Comparison of ENCODE assay signal across 31 cellular contexts in the genomic region with DNA sequence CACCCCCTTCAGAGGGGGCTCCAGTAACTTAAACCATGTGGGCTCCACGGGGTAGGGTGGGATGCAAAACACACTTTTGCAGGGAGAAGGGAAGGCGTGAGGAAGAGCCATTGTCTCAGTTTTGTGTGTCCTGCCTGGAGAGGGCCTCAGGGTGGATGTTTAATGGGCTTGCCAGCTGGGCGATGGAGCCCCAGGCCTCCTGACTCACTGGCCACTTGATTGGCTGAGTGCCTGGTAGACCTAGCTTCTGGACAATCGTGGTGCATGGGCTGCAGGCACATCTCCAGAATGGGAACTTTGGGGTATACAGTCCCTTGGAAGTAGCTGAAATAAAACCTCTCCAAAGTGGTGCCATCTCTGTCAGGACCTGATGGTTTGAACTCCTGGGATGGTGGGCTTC.
DNase-seq lines count a peak whose midpoint lies in the region; ATAC-seq and TF ChIP-seq lines count a peak whose summit lies in the region.
"Had no signal": no experiment of that assay in that cellular context is flagged by ENCODE, and none has a peak within 500 bp of the region (broad histone marks: within the 10 kb centered on the region; RNA-seq: fewer than 3 reads in every experiment).

No MANE protein-coding gene starts in this region.

- no peaks in the 10 kb centered on the region for H3K36me3 ChIP-seq in adrenal gland (replicated peaks in 1 of 2)
- H3K36me3 ChIP-seq: SJCRH30, WERI-Rb-1 had no signal

- TF ChIP-seq CTCF in adrenal gland (IDR thresholded peaks at IDR 0.05): no peak
- TF ChIP-seq CTCF in foreskin fibroblast (IDR thresholded peaks at IDR 0.05; ENCODE audit: low read depth, low read length): no peak

- H3K9me3 ChIP-seq in adrenal gland (replicated peaks in 1 of 3): no peaks in the 10 kb centered on the region
- H3K9me3 ChIP-seq: mucosa of descending colon, SJCRH30 had no signal

- DNase-seq in Daoy (ENCODE audit: low read depth) (peak; percentile 35), HT1080 (ENCODE audit: low read depth) (peak; percentile 54), adrenal gland (peak in 5 of 7 donors; percentile 24 to 46 (median 29)), foreskin fibroblast (peak; percentile 52 to 77), putamen (ENCODE audit: low spot score) (no peak), foreskin melanocyte (no peak)
- DNase-seq: activated CD4-positive, alpha-beta T cell treated with anti-CD3 and anti-CD28 coated beads for 4 hours; activated CD8-positive, alpha-beta memory T cell treated with anti-CD3 and anti-CD28 coated beads for 24 hours; activated T-cell treated with anti-CD3 and anti-CD28 coated beads for 4 hours; anterior cingulate cortex; C1 segment of cervical spinal cord; caudate nucleus; COR-L47; cortex of kidney; DND-41; effector memory CD8-positive, alpha-beta T cell; H9; mucosa of descending colon; NCI-H1436 treated with DMSO at 0.1 percent for 48 hours; SJCRH30; T-helper 9 cell; trophoblast cell; WERI-Rb-1 had no signal

- ATAC-seq in esophagus mucosa (no peak), GM18505 (IDR thresholded peaks at IDR 0.05; ENCODE audit: unreplicated experiment) (no peak)
- ATAC-seq: activated naive CD4-positive, alpha-beta T cell treated with anti-CD3 and anti-CD28 coated beads, Interleukin-2, amount 50 U/mL, for 72 hours; effector memory CD8-positive, alpha-beta T cell; GM12878; mucosa of descending colon; stimulated activated memory B cell treated with anti-CD40 and anti-IgM and Interleukin-4, amounts not matched to agents 10 μg/mL and 1 μg/mL and 100 μg/mL, for 72 hours had no signal

- WGBS in adrenal gland, 4 donors: 54 to 71% (median 67%) methylated on average over 4 of the region's 4 CpGs

- no peaks in the 10 kb centered on the region for H3K27me3 ChIP-seq in adrenal gland
- H3K27me3 ChIP-seq: hepatocyte, SJCRH30 had no signal

- peaks cover 15 to 16% of the 10 kb centered on the region in 2 donors for H3K4me1 ChIP-seq in adrenal gland (replicated peaks in 1 of 2)
- H3K4me1 ChIP-seq: SJCRH30 had no signal

- intact Hi-C loops in adrenal gland (cut with DNase I): no loop called here

- TF ChIP-seq POLR2A in adrenal gland (IDR thresholded peaks at IDR 0.05) (no peak), GM18505 (IDR thresholded peaks at IDR 0.05; ENCODE audit: borderline replicate concordance, extremely low read depth, insufficient read depth, insufficient read length) (no peak)

- no peak overlapping the region for H3K27ac ChIP-seq in adrenal gland
- H3K27ac ChIP-seq: hepatocyte, KMS-11, SJCRH30, WERI-Rb-1 had no signal

- no peak overlapping the region for H3K4me3 ChIP-seq in adrenal gland
- no peak overlapping the region for H3K4me3 ChIP-seq in foreskin fibroblast (ENCODE audit: low read depth in 1 of 2, low read length in 2 of 2)
- H3K4me3 ChIP-seq: GM12878, hepatocyte, lung, mucosa of descending colon, SJCRH30 had no signal

Comparison
In these comparisons a context has a peak if more than half of its experiments do, and no peak if none do; other contexts are left out.
1. DNase-seq: peak in Daoy (single experiment), HT1080 (single experiment), adrenal gland (5 of 7) and foreskin fibroblast (2 of 2); none in putamen (single experiment) and foreskin melanocyte (single experiment).